Comparison of ENCODE assay signal across 22 cellular contexts in genomic region chr13:93145199-93145598, GRCh38.
"Had no signal": no experiment of that assay in that cellular context is flagged by ENCODE, and none has a peak within 500 bp of the region (broad histone marks: within the 10 kb centered on the region; RNA-seq: fewer than 3 reads in every experiment).

No MANE protein-coding gene starts in this region.

- H3K27ac ChIP-seq: body of pancreas, esophagus muscularis mucosa, heart right ventricle, left ventricle myocardium inferior, thoracic aorta, upper lobe of left lung, VCaP had no signal

- H3K27me3 ChIP-seq: body of pancreas, esophagus muscularis mucosa, heart right ventricle, upper lobe of left lung had no signal

- H3K27me3 Mint-ChIP-seq: activated CD4-positive, alpha-beta memory T cell treated with anti-CD3 and anti-CD28 coated beads for 36 hours; activated CD8-positive, alpha-beta memory T cell treated with anti-CD3 and anti-CD28 coated beads, Interleukin-2, amount 10 ng/mL, durations not matched to agents 7 days and 5 days; activated naive CD8-positive, alpha-beta T cell treated with anti-CD3 and anti-CD28 coated beads for 36 hours; activated T-helper 17 cell treated with anti-CD3 and anti-CD28 coated beads, Interleukin-2, amount 50 U/mL, for 72 hours; stimulated activated naive B cell treated with anti-CD40 and anti-IgM and Interleukin-4, amounts not matched to agents 10 μg/mL and 1 μg/mL and 100 μg/mL, for 72 hours had no signal

- H3K4me3 ChIP-seq: body of pancreas, esophagus muscularis mucosa, heart right ventricle, left ventricle myocardium inferior, thoracic aorta, upper lobe of left lung had no signal

- H3K4me1 ChIP-seq: body of pancreas, esophagus muscularis mucosa, heart right ventricle, left ventricle myocardium inferior, upper lobe of left lung had no signal

- H3K36me3 ChIP-seq: esophagus muscularis mucosa, heart right ventricle, left ventricle myocardium inferior, thoracic aorta, upper lobe of left lung had no signal

- H3K9me3 Mint-ChIP-seq: activated T-helper 17 cell treated with anti-CD3 and anti-CD28 coated beads, Interleukin-2, amount 50 U/mL, for 72 hours; neural crest cell had no signal

- H3K36me3 Mint-ChIP-seq: activated CD4-positive, alpha-beta memory T cell treated with anti-CD3 and anti-CD28 coated beads for 36 hours; activated CD8-positive, alpha-beta memory T cell treated with anti-CD3 and anti-CD28 coated beads, Interleukin-2, amount 10 ng/mL, durations not matched to agents 7 days and 5 days; activated naive CD8-positive, alpha-beta T cell treated with anti-CD3 and anti-CD28 coated beads for 36 hours; stimulated activated naive B cell treated with anti-CD40 and anti-IgM and Interleukin-4, amounts not matched to agents 10 μg/mL and 1 μg/mL and 100 μg/mL, for 72 hours had no signal

- H3K9me3 ChIP-seq: body of pancreas, esophagus muscularis mucosa, left ventricle myocardium inferior, thoracic aorta, upper lobe of left lung had no signal

- H3K4me3 Mint-ChIP-seq: activated CD4-positive, alpha-beta memory T cell treated with anti-CD3 and anti-CD28 coated beads for 36 hours; activated CD8-positive, alpha-beta memory T cell treated with anti-CD3 and anti-CD28 coated beads, Interleukin-2, amount 10 ng/mL, durations not matched to agents 7 days and 5 days; activated naive CD8-positive, alpha-beta T cell treated with anti-CD3 and anti-CD28 coated beads for 36 hours; activated T-helper 17 cell treated with anti-CD3 and anti-CD28 coated beads, Interleukin-2, amount 50 U/mL, for 72 hours; neural crest cell; stimulated activated naive B cell treated with anti-CD40 and anti-IgM and Interleukin-4, amounts not matched to agents 10 μg/mL and 1 μg/mL and 100 μg/mL, for 72 hours had no signal

- DNase-seq: activated CD4-positive, alpha-beta memory T cell treated with anti-CD3 and anti-CD28 coated beads for 36 hours; activated CD4-positive, alpha-beta T cell treated with anti-CD3 and anti-CD28 coated beads for 1 hour; activated CD8-positive, alpha-beta memory T cell treated with anti-CD3 and anti-CD28 coated beads, Interleukin-2, amount 10 ng/mL, durations not matched to agents 7 days and 5 days; activated naive CD4-positive, alpha-beta T cell; activated naive CD8-positive, alpha-beta T cell treated with anti-CD3 and anti-CD28 coated beads for 36 hours; activated T-cell treated with anti-CD3 and anti-CD28 coated beads, Interleukin-2, amount 50 U/mL, for 1 hour; amniotic stem cell; body of pancreas; cortex of kidney; effector CD4-positive, alpha-beta T cell; heart right ventricle; kidney; left ventricle myocardium inferior; stimulated activated naive B cell treated with anti-CD40 and anti-IgM and Interleukin-4, amounts not matched to agents 10 μg/mL and 1 μg/mL and 100 μg/mL, for 72 hours; SW 1271; T-helper 2 cell; upper lobe of left lung had no signal

- ATAC-seq: activated CD8-positive, alpha-beta memory T cell treated with anti-CD3 and anti-CD28 coated beads, Interleukin-2, amount 10 ng/mL, durations not matched to agents 7 days and 5 days; activated T-helper 17 cell treated with anti-CD3 and anti-CD28 coated beads, Interleukin-2, amount 50 U/mL, for 72 hours; body of pancreas; heart right ventricle; stimulated activated naive B cell treated with anti-CD40 and anti-IgM and Interleukin-4, amounts not matched to agents 10 μg/mL and 1 μg/mL and 100 μg/mL, for 72 hours had no signal

- H3K4me1 Mint-ChIP-seq: activated CD8-positive, alpha-beta memory T cell treated with anti-CD3 and anti-CD28 coated beads, Interleukin-2, amount 10 ng/mL, durations not matched to agents 7 days and 5 days; activated naive CD8-positive, alpha-beta T cell treated with anti-CD3 and anti-CD28 coated beads for 36 hours; activated T-helper 17 cell treated with anti-CD3 and anti-CD28 coated beads, Interleukin-2, amount 50 U/mL, for 72 hours; stimulated activated naive B cell treated with anti-CD40 and anti-IgM and Interleukin-4, amounts not matched to agents 10 μg/mL and 1 μg/mL and 100 μg/mL, for 72 hours had no signal

- H3K27ac Mint-ChIP-seq: activated CD4-positive, alpha-beta memory T cell treated with anti-CD3 and anti-CD28 coated beads for 36 hours; activated CD8-positive, alpha-beta memory T cell treated with anti-CD3 and anti-CD28 coated beads, Interleukin-2, amount 10 ng/mL, durations not matched to agents 7 days and 5 days; activated naive CD8-positive, alpha-beta T cell treated with anti-CD3 and anti-CD28 coated beads for 36 hours; activated T-helper 17 cell treated with anti-CD3 and anti-CD28 coated beads, Interleukin-2, amount 50 U/mL, for 72 hours; stimulated activated naive B cell treated with anti-CD40 and anti-IgM and Interleukin-4, amounts not matched to agents 10 μg/mL and 1 μg/mL and 100 μg/mL, for 72 hours had no signal
